ENCODE assay signal across 2 cellular contexts in the genomic region with DNA sequence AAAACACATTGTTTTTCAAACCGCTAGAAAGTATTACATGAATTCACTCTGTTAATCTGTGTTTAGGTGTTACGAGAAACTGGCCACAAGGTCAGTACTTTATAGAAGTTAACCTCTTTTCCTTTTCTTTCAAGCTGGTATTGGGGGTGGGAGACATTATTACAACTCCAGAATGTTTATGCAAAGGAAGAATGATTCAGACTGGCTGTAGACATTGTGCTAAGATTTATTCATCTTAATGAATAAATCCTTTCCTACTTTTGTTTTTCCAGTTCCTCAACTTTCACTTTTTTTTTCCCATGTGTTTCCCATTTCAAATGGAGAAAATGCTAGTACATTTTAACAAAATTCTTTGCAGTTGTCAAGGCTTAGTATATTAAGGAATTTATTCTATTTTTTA.
TF ChIP-seq lines count a peak whose summit lies in the region.

No MANE protein-coding gene starts in this region.

TF ChIP-seq in SK-N-SH, 30 proteins besides CTCF, POLR2A, EP300 and RAD21:
- TF ChIP-seq, protein P1, sequence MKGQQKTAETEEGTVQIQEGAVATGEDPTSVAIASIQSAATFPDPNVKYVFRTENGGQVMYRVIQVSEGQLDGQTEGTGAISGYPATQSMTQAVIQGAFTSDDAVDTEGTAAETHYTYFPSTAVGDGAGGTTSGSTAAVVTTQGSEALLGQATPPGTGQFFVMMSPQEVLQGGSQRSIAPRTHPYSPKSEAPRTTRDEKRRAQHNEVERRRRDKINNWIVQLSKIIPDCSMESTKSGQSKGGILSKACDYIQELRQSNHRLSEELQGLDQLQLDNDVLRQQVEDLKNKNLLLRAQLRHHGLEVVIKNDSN (IDR thresholded peaks at IDR 0.05; ENCODE audit: borderline replicate concordance, low read depth), result no peak

TF ChIP-seq in SK-N-SH treated with all-trans-retinoic acid at 6 μM for 48 hours, 23 proteins besides CTCF, POLR2A, EP300 and RAD21 (continued from another document):
- TF ChIP-seq PPARA (CRISPR knock-in tag; IDR thresholded peaks at IDR 0.05; ENCODE audit: borderline replicate concordance), result no peak
- no peak for TF ChIP-seq TCF4 (CRISPR knock-in tag; IDR thresholded peaks at IDR 0.05; ENCODE audit: borderline replicate concordance)
- TF ChIP-seq POU6F1 (CRISPR knock-in tag; IDR thresholded peaks at IDR 0.05; ENCODE audit: borderline replicate concordance, low read depth), result no peak
- no peak for TF ChIP-seq ZFP30 (CRISPR knock-in tag; IDR thresholded peaks at IDR 0.05)
- TF ChIP-seq ISL1 (CRISPR knock-in tag; IDR thresholded peaks at IDR 0.05), result no peak
- no peak for TF ChIP-seq BACH2 (CRISPR knock-in tag; IDR thresholded peaks at IDR 0.05; ENCODE audit: borderline replicate concordance)
- TF ChIP-seq ZNF565 (CRISPR knock-in tag; conservative IDR thresholded peaks at IDR 0.05; ENCODE audit: low read depth), result no peak
- no peak for TF ChIP-seq TSHZ2 (CRISPR knock-in tag; IDR thresholded peaks at IDR 0.05)
- no peak for TF ChIP-seq GLIS3 (CRISPR knock-in tag; IDR thresholded peaks at IDR 0.05)
- no peak for TF ChIP-seq ZNF70 (CRISPR knock-in tag; IDR thresholded peaks at IDR 0.05)
- TF ChIP-seq PATZ1 (CRISPR knock-in tag; IDR thresholded peaks at IDR 0.05; ENCODE audit: borderline replicate concordance), result no peak
- no peak for TF ChIP-seq ZNF8 (CRISPR knock-in tag; IDR thresholded peaks at IDR 0.05)
- no peak for TF ChIP-seq RARB (CRISPR knock-in tag; IDR thresholded peaks at IDR 0.05)
- TF ChIP-seq OSR1 (CRISPR knock-in tag; IDR thresholded peaks at IDR 0.05), result no peak
- no peak for TF ChIP-seq CREB5 (CRISPR knock-in tag; IDR thresholded peaks at IDR 0.05; ENCODE audit: low read depth)
- TF ChIP-seq ZC3H10 (CRISPR knock-in tag; IDR thresholded peaks at IDR 0.05), result no peak
